ENCODE assay signal across 10 cellular contexts in the genomic region with DNA sequence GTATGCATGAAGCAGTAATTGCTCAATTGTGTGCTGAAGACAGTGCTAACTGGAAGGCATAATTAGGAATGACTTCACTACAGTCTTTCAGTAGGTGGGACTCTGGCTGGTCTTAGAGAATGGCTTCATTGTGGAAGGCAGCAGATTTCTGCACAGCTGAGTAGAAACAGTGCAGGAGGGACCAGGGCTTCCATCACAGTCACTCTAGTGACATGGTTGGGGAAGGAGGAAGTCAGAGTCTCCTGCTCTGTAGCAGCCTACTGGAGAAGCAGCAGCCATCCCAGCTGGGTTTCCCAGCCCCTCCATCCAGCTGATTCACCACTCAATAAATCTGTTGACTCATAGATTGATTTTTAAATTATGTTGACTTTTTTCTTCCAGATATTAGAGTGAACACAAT.
DNase-seq lines count a peak whose midpoint lies in the region; ATAC-seq and TF ChIP-seq lines count a peak whose summit lies in the region.
"Had no signal": no experiment of that assay in that cellular context is flagged by ENCODE, and none has a peak within 500 bp of the region (broad histone marks: within the 10 kb centered on the region; RNA-seq: fewer than 3 reads in every experiment).

No MANE protein-coding gene starts in this region.

- peaks cover 12% of the 10 kb centered on the region for H3K27me3 Mint-ChIP-seq in Calu3 (ENCODE audit: unreplicated experiment)

- intact Hi-C loops in Calu3 (cut with micrococcal nuclease; ENCODE audit: unreplicated experiment) (loop anchor here (1.0 kb wide), 1 partner anchor 615 kb away; no protein-coding TSS in a partner anchor), left ventricle myocardium superior (cut with micrococcal nuclease) (no loop called here)

- H3K4me3 ChIP-seq in fibroblast of mammary gland (ENCODE audit: control insufficient read depth, low read depth, low read length): no peak overlapping the region

- H3K27ac Mint-ChIP-seq in Calu3 (ENCODE audit: unreplicated experiment): no peak overlapping the region
- H3K27ac Mint-ChIP-seq: CD8-positive, alpha-beta memory T cell had no signal

- CTCF ChIA-PET in Calu3 (lab: Charles Lee): interaction anchor here (0.6 to 1.0 kb wide), 2 partner anchors 11 to 412 kb away, joined by 3 to 4 read pairs; no protein-coding TSS in a partner anchor

- no TSS peak for BruUV-seq in Calu3 (replicated peaks; lab: Mats Ljungman, UMichigan)

- peaks cover 15% of the 10 kb centered on the region for H3K4me1 Mint-ChIP-seq in Calu3 (ENCODE audit: low read depth, unreplicated experiment)
- H3K4me1 Mint-ChIP-seq: CD8-positive, alpha-beta memory T cell had no signal

- no peaks in the 10 kb centered on the region for H3K36me3 Mint-ChIP-seq in Calu3 (ENCODE audit: insufficient read depth, unreplicated experiment)
- H3K36me3 Mint-ChIP-seq: CD8-positive, alpha-beta memory T cell had no signal

- peak; percentile 8 for DNase-seq in Calu3
- peak; percentile 14 for DNase-seq in NCI-H69 (lab: John Stamatoyannopoulos, UW)
- DNase-seq in fibroblast of mammary gland (ENCODE audit: low read depth): peak; percentile 2
- peak; percentile 38 for DNase-seq in pons (ENCODE audit: low spot score)
- no peak for DNase-seq in NCI-H748 (lab: John Stamatoyannopoulos, UW; ENCODE audit: unreplicated experiment)
- no peak for DNase-seq in left ventricle myocardium superior
- no peak for DNase-seq in KBM-7
- DNase-seq: GOT3 had no signal

- in situ Hi-C loops in KBM-7 (cut with MboI; ENCODE audit: low pct_unique_long_range_greater_than_20kb, low sequenced_read_pairs): no loop called here

- ATAC-seq in left ventricle myocardium superior (no peak), GM21390 (IDR thresholded peaks at IDR 0.05; ENCODE audit: unreplicated experiment) (no peak)

- no peak overlapping the region for H3K4me3 Mint-ChIP-seq in Calu3 (ENCODE audit: low read depth, unreplicated experiment)
- H3K4me3 Mint-ChIP-seq: CD8-positive, alpha-beta memory T cell had no signal

- TF ChIP-seq CTCF in Calu3 (IDR thresholded peaks at IDR 0.05; ENCODE audit: unreplicated experiment): no peak
- no peak for TF ChIP-seq CTCF in fibroblast of mammary gland (conservative IDR thresholded peaks at IDR 0.05; ENCODE audit: control insufficient read depth, insufficient read depth, low read depth, low read length)

- no peaks in the 10 kb centered on the region for H3K9me3 Mint-ChIP-seq in Calu3 (ENCODE audit: low read depth, unreplicated experiment)

Comparison
In these comparisons a context has a peak if more than half of its experiments do, and no peak if none do; other contexts are left out.
1. DNase-seq: peak in Calu3 (single experiment), NCI-H69 (single experiment), fibroblast of mammary gland (single experiment) and pons (single experiment); none in NCI-H748 (single experiment), left ventricle myocardium superior (single experiment) and KBM-7 (single experiment).